In genomic region chr17:5133961-5134360, GRCh38 we compare ENCODE assay signal across 12 cellular contexts. TPM values are rescaled to one million over a fixed set of nuclear protein-coding genes. Genes with fewer than 3 reads are reported as not detected.
DNase-seq lines count a peak whose midpoint lies in the region; ATAC-seq, FAIRE-seq and TF ChIP-seq lines count a peak whose summit lies in the region.
"Not testable (repeated sequence)": the region's sequence is repeated elsewhere in the genome, so short reads cannot be mapped to it uniquely, and the experiment has no call there.
"Had no signal": no experiment of that assay in that cellular context is flagged by ENCODE, and none has a peak within 500 bp of the region (broad histone marks: within the 10 kb centered on the region; RNA-seq: fewer than 3 reads in every experiment).

No MANE protein-coding gene starts in this region.

- H3K36me3 ChIP-seq in bronchial epithelial cell (ENCODE audit: control insufficient read depth, insufficient read depth, low read length); neuronal stem cell (replicated peaks in 1 of 2; ENCODE audit: control insufficient read depth in 2 of 2, insufficient read depth in 2 of 2, low read length in 2 of 2): not testable (repeated sequence)

- not testable (repeated sequence) for H2AFZ ChIP-seq in neuronal stem cell (ENCODE audit: low read length)

- ATAC-seq in sciatic nerve: not testable (repeated sequence)

- not testable (repeated sequence) for H3K9me3 ChIP-seq in neuronal stem cell (replicated peaks in 1 of 2; ENCODE audit: control insufficient read depth in 2 of 2, insufficient read depth in 1 of 2, low read depth in 1 of 2, low read length in 2 of 2)

- H3K4me3 ChIP-seq in bronchial epithelial cell (ENCODE audit: low read depth, low read length); coronary artery; neuronal stem cell (ENCODE audit: low read length in 2 of 2): not testable (repeated sequence)

- not testable (repeated sequence) for H3K4me2 ChIP-seq in neuronal stem cell (ENCODE audit: insufficient read depth, low read length, poor library complexity, severe bottlenecking)

- no CpG with 5 or more reads among the region's 8 CpGs for WGBS in neuronal stem cell (ENCODE audit: extremely low coverage in 2 of 2, insufficient read length in 2 of 2, insufficient replicate concordance in 1 of 2), 2 donors

- not testable (repeated sequence) for H3K9me3 Mint-ChIP-seq in osteocyte (ENCODE audit: unreplicated experiment)

- H3K4me1 ChIP-seq in neuronal stem cell (ENCODE audit: control insufficient read depth in 2 of 2, insufficient read depth in 1 of 2, low read depth in 1 of 2, low read length in 2 of 2): not testable (repeated sequence)

- H2BK5ac ChIP-seq in neuronal stem cell (ENCODE audit: low read length): not testable (repeated sequence)

- not testable (repeated sequence) for H4K91ac ChIP-seq in neuronal stem cell (ENCODE audit: low read depth, low read length, poor library complexity)

- not testable (repeated sequence) for H3K9ac ChIP-seq in neuronal stem cell (ENCODE audit: low read depth, low read length, poor library complexity)

- intact Hi-C loops in sciatic nerve (cut with DNase I): not testable (repeated sequence)

- not testable (repeated sequence) for H3K27ac Mint-ChIP-seq in osteocyte (ENCODE audit: unreplicated experiment)

- H3K36me3 Mint-ChIP-seq in osteocyte (ENCODE audit: unreplicated experiment): not testable (repeated sequence)

- H3K14ac ChIP-seq in neuronal stem cell (ENCODE audit: low read length): not testable (repeated sequence)

- DNase-seq in activated CD8-positive, alpha-beta memory T cell treated with anti-CD3 and anti-CD28 coated beads for 24 hours: peak; percentile 41
- DNase-seq in bronchial epithelial cell (ENCODE audit: low read depth); neuronal stem cell (ENCODE audit: low spot score): not testable (repeated sequence)
- DNase-seq in coronary artery (ENCODE audit: low spot score) (peak; percentile 62), islet precursor cell (peak; percentile 32), mesenteric fat pad (ENCODE audit: low spot score) (peak; percentile 45), osteocyte (ENCODE audit: extremely low spot score, unreplicated experiment) (peak; percentile 72), sciatic nerve (ENCODE audit: low spot score) (peak; percentile 35)

- not testable (repeated sequence) for H3K4me3 Mint-ChIP-seq in osteocyte (ENCODE audit: unreplicated experiment)

- not testable (repeated sequence) for H2BK120ac ChIP-seq in neuronal stem cell (ENCODE audit: low read depth, low read length)

- not testable (repeated sequence) for H2BK12ac ChIP-seq in neuronal stem cell (ENCODE audit: low read length)

- not testable (repeated sequence) for H2AK5ac ChIP-seq in neuronal stem cell (ENCODE audit: low read depth, low read length)

- FAIRE-seq in bronchial epithelial cell (lab: Jason Lieb, UNC): peak; percentile 28

- H3K4me1 Mint-ChIP-seq in osteocyte (ENCODE audit: unreplicated experiment): not testable (repeated sequence)

- H3K27me3 Mint-ChIP-seq in osteocyte (ENCODE audit: unreplicated experiment): not testable (repeated sequence)

- not testable (repeated sequence) for H3K4ac ChIP-seq in neuronal stem cell (ENCODE audit: low read length)

- H2BK15ac ChIP-seq in neuronal stem cell (ENCODE audit: low read length): not testable (repeated sequence)

- H3K27me3 ChIP-seq in bronchial epithelial cell (ENCODE audit: control insufficient read depth, insufficient read depth, low read length); neuronal stem cell (ENCODE audit: control insufficient read depth in 3 of 3, insufficient read depth in 3 of 3, low read depth in 1 of 3, low read length in 3 of 3): not testable (repeated sequence)

- peak overlapping the region; percentile 11 for H3K18ac ChIP-seq in neuronal stem cell (ENCODE audit: low read length)

- H3K23ac ChIP-seq in neuronal stem cell (ENCODE audit: low read depth, low read length, poor library complexity): not testable (repeated sequence)

- not testable (repeated sequence) for H4K8ac ChIP-seq in neuronal stem cell (ENCODE audit: low read depth, low read length)

- not testable (repeated sequence) for TF ChIP-seq CTCF in bronchial epithelial cell (IDR thresholded peaks at IDR 0.05; ENCODE audit: insufficient read depth, low read length, severe bottlenecking); coronary artery (IDR thresholded peaks at IDR 0.05); osteocyte (IDR thresholded peaks at IDR 0.05)

- H3K27ac ChIP-seq in coronary artery; neuronal stem cell (replicated peaks; ENCODE audit: low read length): not testable (repeated sequence)

- H3K79me1 ChIP-seq in neuronal stem cell (ENCODE audit: low read depth, low read length): not testable (repeated sequence)

RNA-seq across cellular contexts. Expression of gene USP6, which starts 18.1 kb away (rescaled TPM):
- not detected in 2 replicates for total RNA-seq in bronchial epithelial cell
- total RNA-seq in mesenteric fat pad: 0.26 TPM
- polyA plus RNA-seq in neuronal stem cell (2013, experiment 1 of 2): 0.03 TPM
- polyA plus RNA-seq in neuronal stem cell (2013, experiment 2 of 2): 0.04 TPM
- total RNA-seq in osteocyte: 0.13 and 0.16 TPM in 2 replicates
- 0.31 TPM for total RNA-seq in sciatic nerve
- total RNA-seq: CD4-positive, CD25-positive, alpha-beta regulatory T cell; Daoy; G401 had no signal
- polyA plus RNA-seq: AG04450 had no signal

RNA-seq across cellular contexts. Expression of gene ZNF232, which starts 22.3 kb away (rescaled TPM):
- total RNA-seq in bronchial epithelial cell (8.2 and 10.0 TPM in 2 replicates), mesenteric fat pad (4.6 TPM), osteocyte (7.9 and 8.5 TPM in 2 replicates), sciatic nerve (10.0 TPM)
- polyA plus RNA-seq in neuronal stem cell (2013, experiment 1 of 2): 25.0 TPM
- polyA plus RNA-seq in neuronal stem cell (2013, experiment 2 of 2): 24.4 TPM

RNA-seq across cellular contexts. Expression of gene ZFP3, which starts 55.7 kb away (rescaled TPM):
- total RNA-seq in bronchial epithelial cell (0.53 and 0.64 TPM in 2 replicates), mesenteric fat pad (4.2 TPM), osteocyte (0.78 and 0.86 TPM in 2 replicates), sciatic nerve (6.6 TPM)
- 0.32 TPM for polyA plus RNA-seq in neuronal stem cell (2013, experiment 1 of 2)
- polyA plus RNA-seq in neuronal stem cell (2013, experiment 2 of 2): 0.25 TPM
- total RNA-seq: Daoy, G401 had no signal

RNA-seq across cellular contexts. Expression of gene ZNF594, which starts 57.7 kb away (rescaled TPM):
- total RNA-seq in bronchial epithelial cell (2.9 and 3.2 TPM in 2 replicates), mesenteric fat pad (2.8 TPM), osteocyte (9.2 and 10.4 TPM in 2 replicates), sciatic nerve (16.5 TPM)
- 5.1 TPM for polyA plus RNA-seq in neuronal stem cell (2013, experiment 1 of 2)
- 5.8 TPM for polyA plus RNA-seq in neuronal stem cell (2013, experiment 2 of 2)
